10 cellular contexts compared by ENCODE assay signal in the genomic region with DNA sequence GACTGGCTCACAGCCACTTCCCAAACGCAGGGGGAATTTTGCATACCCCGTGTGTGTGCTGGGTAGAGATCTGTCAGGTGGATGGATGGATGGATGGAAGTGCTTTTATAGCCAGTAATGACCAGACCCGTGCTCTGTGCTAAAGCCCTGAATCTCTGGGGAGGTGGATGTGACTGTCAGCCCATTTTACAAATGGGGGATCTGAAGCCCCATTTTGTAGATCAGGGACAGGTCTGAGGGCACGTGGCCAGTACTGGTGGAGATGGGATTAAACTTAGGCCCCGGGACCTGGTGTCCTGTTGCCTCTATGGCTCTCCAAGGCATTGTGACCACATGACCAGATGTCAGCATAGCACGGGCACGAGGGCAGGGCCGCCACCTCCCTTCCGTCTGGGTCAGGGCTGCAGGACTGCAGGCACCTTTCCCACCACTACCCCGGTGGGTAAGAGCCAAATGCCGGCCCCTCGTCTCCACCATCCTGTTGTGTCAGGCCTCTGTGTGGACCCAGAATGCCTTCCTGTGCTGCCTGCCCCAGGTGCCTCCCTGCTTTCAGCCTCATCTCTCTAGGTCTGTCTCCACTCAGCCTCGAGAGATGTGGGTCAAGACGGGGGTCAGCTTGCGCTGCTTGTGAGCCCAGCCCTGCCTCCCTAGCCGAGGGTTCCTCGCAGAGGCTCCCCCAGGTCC. TPM values are rescaled to one million over a fixed set of nuclear protein-coding genes. Genes with fewer than 3 reads are reported as not detected.
A peak's percentile ranks its signal among the peaks of the same experiment; 100 is the strongest.
DNase-seq lines count a peak whose midpoint lies in the region; ATAC-seq and TF ChIP-seq lines count a peak whose summit lies in the region.
"Had no signal": no experiment of that assay in that cellular context is flagged by ENCODE, and none has a peak within 500 bp of the region (broad histone marks: within the 10 kb centered on the region; RNA-seq: fewer than 3 reads in every experiment).

No MANE protein-coding gene starts in this region.

- H3K27ac ChIP-seq in CD4-positive, CD25-positive, alpha-beta regulatory T cell (ENCODE audit: insufficient read depth, low read length, poor library complexity, severe bottlenecking): no peak overlapping the region
- H3K27ac ChIP-seq in osteoblast (ENCODE audit: low read depth, low read length): no peak overlapping the region

- H3K27me3 Mint-ChIP-seq in CD4-positive, CD25-positive, alpha-beta regulatory T cell: no peaks in the 10 kb centered on the region

- peaks cover 7% of the 10 kb centered on the region for H3K79me2 ChIP-seq in osteoblast (ENCODE audit: insufficient read depth, low read length)

- peaks cover 12% of the 10 kb centered on the region for H3K4me1 ChIP-seq in CD4-positive, CD25-positive, alpha-beta regulatory T cell (ENCODE audit: control insufficient read depth, insufficient read depth, low read length, poor library complexity, severe bottlenecking)
- no peaks in the 10 kb centered on the region for H3K4me1 ChIP-seq in osteoblast (ENCODE audit: insufficient read depth, low read length)

- TF ChIP-seq POLR2A in erythroblast (IDR thresholded peaks at IDR 0.05; ENCODE audit: low read length): no peak

- no peaks in the 10 kb centered on the region for H3K9me3 ChIP-seq in CD4-positive, CD25-positive, alpha-beta regulatory T cell (ENCODE audit: control insufficient read depth in 2 of 2, low read length in 2 of 2)
- H3K9me3 ChIP-seq in osteoblast (ENCODE audit: low read depth, low read length): no peaks in the 10 kb centered on the region

- H3K27me3 ChIP-seq in CD4-positive, CD25-positive, alpha-beta regulatory T cell (ENCODE audit: control insufficient read depth, insufficient read depth, low read length): no peaks in the 10 kb centered on the region
- no peaks in the 10 kb centered on the region for H3K27me3 ChIP-seq in osteoblast (ENCODE audit: insufficient read depth, low read length)

- no peak for TF ChIP-seq CTCF in osteoblast (IDR thresholded peaks at IDR 0.05; ENCODE audit: extremely low read depth, low read depth, low read length)

- peak overlapping the region; percentile 43 to 95 (median 85) for H3K27ac Mint-ChIP-seq in CD4-positive, CD25-positive, alpha-beta regulatory T cell

- H2AFZ ChIP-seq in osteoblast (ENCODE audit: low read length): no peak overlapping the region

- ATAC-seq in CD4-positive, CD25-positive, alpha-beta regulatory T cell (ENCODE audit: low read depth in 2 of 2): no peak
- no peak for ATAC-seq in GM21447 (IDR thresholded peaks at IDR 0.05; ENCODE audit: unreplicated experiment)

- H3K4me3 ChIP-seq in CD4-positive, CD25-positive, alpha-beta regulatory T cell (ENCODE audit: low read depth, low read length): no peak overlapping the region
- H3K4me3 ChIP-seq in osteoblast (ENCODE audit: insufficient read depth, low read length): no peak overlapping the region

- no peak overlapping the region for H3K4me2 ChIP-seq in osteoblast (ENCODE audit: insufficient read depth, low read length)

- H3K4me1 Mint-ChIP-seq in CD4-positive, CD25-positive, alpha-beta regulatory T cell: peaks cover 0 to 34% (median 10%) of the 10 kb centered on the region in 4 donors

- H3K9me3 Mint-ChIP-seq in CD4-positive, CD25-positive, alpha-beta regulatory T cell: peaks cover 0 to 1% (median 0%) of the 10 kb centered on the region in 7 donors

- no peaks in the 10 kb centered on the region for H3K36me3 ChIP-seq in CD4-positive, CD25-positive, alpha-beta regulatory T cell (ENCODE audit: control insufficient read depth, insufficient read depth, low read length)
- no peaks in the 10 kb centered on the region for H3K36me3 ChIP-seq in osteoblast (ENCODE audit: insufficient read depth, low read length)

- H3K4me3 Mint-ChIP-seq in CD4-positive, CD25-positive, alpha-beta regulatory T cell: peak overlapping the region in 1 of 4 donors; percentile 74

- peaks cover 28% of the 10 kb centered on the region for H4K20me1 ChIP-seq in osteoblast (ENCODE audit: insufficient read depth, low read length)

- H3K36me3 Mint-ChIP-seq in CD4-positive, CD25-positive, alpha-beta regulatory T cell: peaks cover 3% of the 10 kb centered on the region

- DNase-seq in CD4-positive, CD25-positive, alpha-beta regulatory T cell: no peak
- DNase-seq in GM19240 (ENCODE audit: insufficient read length, low spot score): peak; percentile 1
- peak; percentile 25 for DNase-seq in ecto neural progenitor cell (ENCODE audit: low spot score)
- DNase-seq in osteoblast (ENCODE audit: insufficient read length, low spot score, missing footprints): peak; percentile 87
- no peak for DNase-seq in stimulated activated naive CD4-positive, alpha-beta T cell (lab: John Stamatoyannopoulos, UW)
- DNase-seq in MV-4-11 (lab: John Stamatoyannopoulos, UW): no peak
- no peak for DNase-seq in erythroblast (lab: John Stamatoyannopoulos, UW)
- DNase-seq: GOT3 had no signal

RNA-seq across cellular contexts. Expression of a gene that starts 38.4 kb away (rescaled TPM):
- total RNA-seq in CD4-positive, CD25-positive, alpha-beta regulatory T cell: 67.0 TPM
- 10 to 100 TPM; 12.4 to 33.1 (median 20.3) TPM for polyA plus RNA-seq in CD4-positive, CD25-positive, alpha-beta regulatory T cell
- not detected in 2 replicates for total RNA-seq in osteoblast
- total RNA-seq: fibroblast of lung had no signal
- polyA plus RNA-seq: fibroblast of lung had no signal

RNA-seq across cellular contexts. Expression of a gene that starts 51.2 kb away (rescaled TPM):
- 4.0 TPM for total RNA-seq in CD4-positive, CD25-positive, alpha-beta regulatory T cell
- polyA plus RNA-seq in CD4-positive, CD25-positive, alpha-beta regulatory T cell: 1 to 10 TPM in 1 of 4 donors, under 1 TPM in 3; 0.36 to 1.1 (median 0.62) TPM
- 20.3 and 23.5 TPM in 2 replicates for total RNA-seq in osteoblast

Comparison
In these comparisons a context has a peak if more than half of its experiments do, and no peak if none do; other contexts are left out.
1. DNase-seq: peak in GM19240 (single experiment), ecto neural progenitor cell (single experiment) and osteoblast (single experiment); none in CD4-positive, CD25-positive, alpha-beta regulatory T cell (0 of 3), stimulated activated naive CD4-positive, alpha-beta T cell (0 of 6), MV-4-11 (single experiment) and erythroblast (0 of 2).
2. RNA of a gene that starts 38.4 kb away (total RNA-seq): 67.0 TPM in CD4-positive, CD25-positive, alpha-beta regulatory T cell (single experiment); not detected in osteoblast; every median in the first group is over 10 times any median in the second.